Comparison of ENCODE assay signal across 1 cellular context in genomic region chr1:244652699-244653438, GRCh38.
TF ChIP-seq lines count a peak whose summit lies in the region.

Gene DESI2 (plus strand): TSS chr1:244653126. CDS start chr1:244653314, 188 bp downstream.

TF ChIP-seq in HCT116, 20 proteins besides CTCF, POLR2A, EP300 and RAD21 (continued from another document):
- peak; percentile 56; the same call in 1 of the 2 replicates for TF ChIP-seq EGR1 (IDR thresholded peaks at IDR 0.05; ENCODE audit: low read depth)
- no peak for TF ChIP-seq EZH2phosphoT487 (IDR thresholded peaks at IDR 0.05; ENCODE audit: borderline replicate concordance)
- no peak for TF ChIP-seq EZH2 (IDR thresholded peaks at IDR 0.05)
TF ChIP-seq in HCT116: peak in this region for 9.
